15 cellular contexts compared by ENCODE assay signal in the genomic region with DNA sequence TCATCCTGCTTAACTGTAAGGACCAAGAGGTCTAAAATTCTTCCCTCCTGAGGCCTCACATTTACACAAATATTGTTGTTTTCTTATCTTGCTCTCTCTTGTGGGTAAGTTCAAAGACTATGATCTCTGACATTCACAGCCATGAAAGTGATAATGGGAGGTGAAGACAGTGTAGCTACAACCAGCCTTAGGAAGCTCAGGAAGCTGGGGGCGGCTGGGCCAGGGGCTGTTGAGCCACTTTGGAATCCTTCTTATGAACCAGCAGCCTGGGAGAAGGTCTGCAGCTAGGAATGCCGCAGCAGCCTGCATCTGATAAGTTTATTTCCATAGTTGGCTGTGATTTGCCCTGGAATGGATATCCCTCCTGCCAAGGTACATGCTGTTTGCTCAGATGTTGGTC.
DNase-seq lines count a peak whose midpoint lies in the region; ATAC-seq, FAIRE-seq and TF ChIP-seq lines count a peak whose summit lies in the region.
"Had no signal": no experiment of that assay in that cellular context is flagged by ENCODE, and none has a peak within 500 bp of the region (broad histone marks: within the 10 kb centered on the region; RNA-seq: fewer than 3 reads in every experiment).

No MANE protein-coding gene starts in this region.

- no peaks in the 10 kb centered on the region for H3K79me2 ChIP-seq in GM23248 (ENCODE audit: insufficient read depth)
- no peaks in the 10 kb centered on the region for H3K79me2 ChIP-seq in H1 (ENCODE audit: control insufficient read depth in 1 of 2, insufficient read depth in 2 of 2, low read length in 2 of 2)

- no peaks in the 10 kb centered on the region for H3K4me1 Mint-ChIP-seq in activated CD4-positive, alpha-beta T cell treated with anti-CD3 and anti-CD28 coated beads, Interleukin-2, amount 10 ng/mL, durations not matched to agents 7 days and 5 days
- H3K4me1 Mint-ChIP-seq: CD4-positive, alpha-beta memory T cell; IgD-negative memory B cell had no signal

- no peak overlapping the region for H3K27ac Mint-ChIP-seq in activated CD4-positive, alpha-beta T cell treated with anti-CD3 and anti-CD28 coated beads, Interleukin-2, amount 10 ng/mL, durations not matched to agents 7 days and 5 days
- H3K27ac Mint-ChIP-seq: CD4-positive, alpha-beta memory T cell; IgD-negative memory B cell had no signal

- H3K9me2 ChIP-seq in GM23248 (ENCODE audit: insufficient read depth): no peaks in the 10 kb centered on the region

- WGBS in GM23248 (ENCODE audit: low coverage in 1 of 2, low lambda C conversion rate in 2 of 2, missing lambda C conversion rate in 2 of 2), 2 experiments: 48 to 57% methylated on average over 2 of the region's 2 CpGs
- 44% methylated on average over 2 of the region's 2 CpGs; no CpG with 5 or more reads in 1 of the 2 experiments for WGBS in H1 (ENCODE audit: extremely low coverage in 1 of 2, insufficient coverage in 1 of 2, insufficient read length in 1 of 2, insufficient replicate concordance in 2 of 2, low coverage in 1 of 2, low lambda C conversion rate in 2 of 2, missing lambda C conversion rate in 1 of 2), 2 experiments
- WGBS in neuronal stem cell (ENCODE audit: extremely low coverage in 2 of 2, insufficient read length in 2 of 2, insufficient replicate concordance in 1 of 2), 2 donors: no CpG with 5 or more reads among the region's 2 CpGs

- TF ChIP-seq CTCF in H1 (IDR thresholded peaks at IDR 0.05; ENCODE audit: control extremely low read depth in 1 of 3, insufficient read depth in 1 of 3, low read depth in 1 of 3, low read length in 3 of 3): no peak

- no peaks in the 10 kb centered on the region for H3K36me3 ChIP-seq in GM23248 (ENCODE audit: low read depth)
- no peaks in the 10 kb centered on the region for H3K36me3 ChIP-seq in H1 (ENCODE audit: control insufficient read depth in 2 of 4, insufficient read depth in 4 of 4, low read length in 3 of 4)
- H3K36me3 ChIP-seq in neuronal stem cell (replicated peaks in 1 of 2; ENCODE audit: control insufficient read depth in 2 of 2, insufficient read depth in 2 of 2, low read length in 2 of 2): no peaks in the 10 kb centered on the region
- H3K36me3 ChIP-seq: BLaER1 treated with 17β-estradiol and CSF1 and Interleukin-3, amounts not matched to agents 10 nM and 100 nM; Peyer's patch had no signal

- H3K4me2 ChIP-seq in GM23248 (ENCODE audit: unreplicated experiment): no peak overlapping the region
- H3K4me2 ChIP-seq in H1 (ENCODE audit: insufficient read depth in 1 of 2, low read depth in 2 of 2, low read length in 2 of 2): no peak overlapping the region
- no peak overlapping the region for H3K4me2 ChIP-seq in neuronal stem cell (ENCODE audit: insufficient read depth, low read length, poor library complexity, severe bottlenecking)
- H3K4me2 ChIP-seq: BLaER1 treated with 17β-estradiol and CSF1 and Interleukin-3, amounts not matched to agents 10 nM and 100 nM had no signal

- CTCF ChIA-PET in H1 (lab: Charles Lee; ENCODE audit: partially characterized antibody): interaction anchor here (0.6 to 6.8 kb wide), 18 partner anchors 9 to 532 kb away, joined by 3 to 60 read pairs (median 4); no protein-coding TSS in a partner anchor
- CTCF ChIA-PET in activated CD4-positive, alpha-beta T cell treated with anti-CD3 and anti-CD28 coated beads, Interleukin-2, amount 10 ng/mL, durations not matched to agents 7 days and 5 days (lab: Charles Lee): no interaction called here

- TF ChIP-seq POLR2A in H1 (IDR thresholded peaks at IDR 0.05; ENCODE audit: control extremely low read depth in 1 of 2, low read depth in 2 of 2, low read length in 2 of 2): no peak

- H3K4me1 ChIP-seq in GM23248 (ENCODE audit: insufficient read depth) (no peaks in the 10 kb centered on the region), H1 (replicated peaks in 1 of 4; ENCODE audit: control insufficient read depth in 3 of 4, insufficient read depth in 4 of 4, low read length in 3 of 4) (no peaks in the 10 kb centered on the region), neuronal stem cell (ENCODE audit: control insufficient read depth in 2 of 2, insufficient read depth in 1 of 2, low read depth in 1 of 2, low read length in 2 of 2) (no peaks in the 10 kb centered on the region)
- H3K4me1 ChIP-seq: BLaER1 treated with 17β-estradiol and CSF1 and Interleukin-3, amounts not matched to agents 10 nM and 100 nM; Peyer's patch had no signal

- no peaks in the 10 kb centered on the region for H3K27me3 Mint-ChIP-seq in activated CD4-positive, alpha-beta T cell treated with anti-CD3 and anti-CD28 coated beads, Interleukin-2, amount 10 ng/mL, durations not matched to agents 7 days and 5 days
- H3K27me3 Mint-ChIP-seq: CD4-positive, alpha-beta memory T cell had no signal

- H3K4me3 ChIP-seq in GM23248 (no peak overlapping the region), H1 (ENCODE audit: extremely low read depth in 1 of 4, insufficient read depth in 2 of 4, low read depth in 3 of 4, low read length in 4 of 4) (no peak overlapping the region), neuronal stem cell (ENCODE audit: low read length in 2 of 2) (no peak overlapping the region)
- H3K4me3 ChIP-seq: BLaER1 treated with 17β-estradiol and CSF1 and Interleukin-3, amounts not matched to agents 10 nM and 100 nM; Peyer's patch had no signal

- no peak overlapping the region for H4K8ac ChIP-seq in H1 (ENCODE audit: extremely low read depth, insufficient read depth, low read length)
- H4K8ac ChIP-seq in neuronal stem cell (ENCODE audit: low read depth, low read length): no peak overlapping the region

- no peak overlapping the region for H3K4me3 Mint-ChIP-seq in activated CD4-positive, alpha-beta T cell treated with anti-CD3 and anti-CD28 coated beads, Interleukin-2, amount 10 ng/mL, durations not matched to agents 7 days and 5 days
- H3K4me3 Mint-ChIP-seq: CD4-positive, alpha-beta memory T cell; IgD-negative memory B cell had no signal

- no peaks in the 10 kb centered on the region for H3K9me3 ChIP-seq in GM23248 (ENCODE audit: low read depth)
- H3K9me3 ChIP-seq in H1 (ENCODE audit: insufficient read depth in 2 of 2, low read depth in 1 of 2, low read length in 1 of 2): no peaks in the 10 kb centered on the region
- no peaks in the 10 kb centered on the region for H3K9me3 ChIP-seq in neuronal stem cell (replicated peaks in 1 of 2; ENCODE audit: control insufficient read depth in 2 of 2, insufficient read depth in 1 of 2, low read depth in 1 of 2, low read length in 2 of 2)
- H3K9me3 ChIP-seq: Peyer's patch had no signal

- H2BK20ac ChIP-seq in H1 (ENCODE audit: low read length): no peak overlapping the region

- H2AFZ ChIP-seq in GM23248 (peak overlapping the region; percentile 44), H1 (ENCODE audit: low read length) (peak overlapping the region; percentile 43; the same call in 1 of the 2 replicates), neuronal stem cell (ENCODE audit: low read length) (peak overlapping the region; percentile 44)

- H4K20me1 ChIP-seq in GM23248 (ENCODE audit: insufficient read depth) (no peaks in the 10 kb centered on the region), H1 (replicated peaks in 1 of 2; ENCODE audit: control insufficient read depth in 1 of 2, insufficient read depth in 2 of 2, low read length in 2 of 2) (no peaks in the 10 kb centered on the region)
- H4K20me1 ChIP-seq: BLaER1 treated with 17β-estradiol and CSF1 and Interleukin-3, amounts not matched to agents 10 nM and 100 nM had no signal

- TF ChIP-seq EP300 in H1 (IDR thresholded peaks at IDR 0.05; ENCODE audit: borderline replicate concordance in 1 of 2, low read depth in 2 of 2, low read length in 2 of 2): no peak

- no peaks in the 10 kb centered on the region for H3K36me3 Mint-ChIP-seq in activated CD4-positive, alpha-beta T cell treated with anti-CD3 and anti-CD28 coated beads, Interleukin-2, amount 10 ng/mL, durations not matched to agents 7 days and 5 days (ENCODE audit: low read depth)
- H3K36me3 Mint-ChIP-seq: CD4-positive, alpha-beta memory T cell; IgD-negative memory B cell had no signal

- no peaks in the 10 kb centered on the region for H3K9me3 Mint-ChIP-seq in activated CD4-positive, alpha-beta T cell treated with anti-CD3 and anti-CD28 coated beads, Interleukin-2, amount 10 ng/mL, durations not matched to agents 7 days and 5 days

- H3K27me3 ChIP-seq in GM23248 (replicated peaks; ENCODE audit: insufficient read depth) (no peaks in the 10 kb centered on the region), H1 (replicated peaks in 1 of 4; ENCODE audit: control insufficient read depth in 3 of 4, extremely low read depth in 1 of 4, insufficient read depth in 3 of 4, low read length in 3 of 4) (no peaks in the 10 kb centered on the region), neuronal stem cell (ENCODE audit: control insufficient read depth in 3 of 3, insufficient read depth in 3 of 3, low read depth in 1 of 3, low read length in 3 of 3) (no peaks in the 10 kb centered on the region)
- H3K27me3 ChIP-seq: BLaER1 treated with 17β-estradiol and CSF1 and Interleukin-3, amounts not matched to agents 10 nM and 100 nM; Peyer's patch had no signal

- H2BK15ac ChIP-seq in H1 (ENCODE audit: low read length): no peak overlapping the region
- no peak overlapping the region for H2BK15ac ChIP-seq in neuronal stem cell (ENCODE audit: low read length)

- H3K23me2 ChIP-seq in H1 (ENCODE audit: low read depth, low read length): no peaks in the 10 kb centered on the region

- H2AK5ac ChIP-seq in H1 (ENCODE audit: low read depth, low read length): no peak overlapping the region
- H2AK5ac ChIP-seq in neuronal stem cell (ENCODE audit: low read depth, low read length): no peak overlapping the region

- H3K27ac ChIP-seq in GM23248 (no peak overlapping the region), H1 (ENCODE audit: low read depth, low read length) (no peak overlapping the region), neuronal stem cell (replicated peaks; ENCODE audit: low read length) (no peak overlapping the region)
- H3K27ac ChIP-seq: BLaER1 treated with 17β-estradiol and CSF1 and Interleukin-3, amounts not matched to agents 10 nM and 100 nM; Peyer's patch had no signal

- FAIRE-seq in H1 (lab: Jason Lieb, UNC): no peak
- FAIRE-seq: GM18507 had no signal

- no peak overlapping the region for H2BK5ac ChIP-seq in H1 (ENCODE audit: low read depth, low read length)
- H2BK5ac ChIP-seq in neuronal stem cell (ENCODE audit: low read length): no peak overlapping the region

- H3F3A ChIP-seq in GM23248 (ENCODE audit: insufficient read depth): no peaks in the 10 kb centered on the region

- no peak overlapping the region for H2BK120ac ChIP-seq in H1 (replicated peaks; ENCODE audit: low read depth, low read length)
- H2BK120ac ChIP-seq in neuronal stem cell (ENCODE audit: low read depth, low read length): no peak overlapping the region

- H4K91ac ChIP-seq in H1 (replicated peaks; ENCODE audit: insufficient read length, low read length) (no peak overlapping the region), neuronal stem cell (ENCODE audit: low read depth, low read length, poor library complexity) (no peak overlapping the region)

- in situ Hi-C loops in GM23248 (cut with MboI): no loop called here

- H3K4ac ChIP-seq in H1 (replicated peaks; ENCODE audit: insufficient read length, low read depth, low read length) (no peak overlapping the region), neuronal stem cell (ENCODE audit: low read length) (peak overlapping the region; percentile 84)

- DNase-seq in COLO668 (lab: John Stamatoyannopoulos, UW; ENCODE audit: unreplicated experiment) (peak; percentile 3), GM23248 (no peak), H1 (ENCODE audit: low read depth in 1 of 2, low spot score in 2 of 2) (no peak), neuronal stem cell (ENCODE audit: low spot score) (no peak)
- no peak for DNase-seq in activated CD4-positive, alpha-beta T cell treated with anti-CD3 and anti-CD28 coated beads, Interleukin-2, amount 10 ng/mL, durations not matched to agents 7 days and 5 days
- DNase-seq: CD4-positive, alpha-beta memory T cell; GDM1; HCEC 1CT; NCI-H510A; Peyer's patch had no signal

- H4K5ac ChIP-seq in H1 (ENCODE audit: insufficient read length, low read depth, low read length): no peak overlapping the region

- POLR2A ChIA-PET in H1 (lab: Charles Lee; ENCODE audit: partially characterized antibody): interaction anchor here (0.6 kb wide), 1 partner anchor 1031 kb away, joined by 4 read pairs; no protein-coding TSS in a partner anchor
- POLR2A ChIA-PET in activated CD4-positive, alpha-beta T cell treated with anti-CD3 and anti-CD28 coated beads, Interleukin-2, amount 10 ng/mL, durations not matched to agents 7 days and 5 days (lab: Charles Lee): no interaction called here

- TF ChIP-seq RAD21 in H1 (IDR thresholded peaks at IDR 0.05 in 1 of 2, conservative IDR thresholded peaks at IDR 0.05 in 1 of 2; ENCODE audit: low read depth in 2 of 2, low read length in 2 of 2): no peak

- H3K9ac ChIP-seq in GM23248: no peak overlapping the region
- H3K9ac ChIP-seq in H1 (replicated peaks in 1 of 4; ENCODE audit: extremely low read depth in 1 of 4, low read depth in 3 of 4, low read length in 3 of 4): no peak overlapping the region
- H3K9ac ChIP-seq in neuronal stem cell (ENCODE audit: low read depth, low read length, poor library complexity): no peak overlapping the region
- H3K9ac ChIP-seq: BLaER1 treated with 17β-estradiol and CSF1 and Interleukin-3, amounts not matched to agents 10 nM and 100 nM had no signal

- ATAC-seq in HG03432 (IDR thresholded peaks at IDR 0.05; ENCODE audit: unreplicated experiment): no peak
- no peak for ATAC-seq in GM19455 (IDR thresholded peaks at IDR 0.05; ENCODE audit: unreplicated experiment)

- H2BK12ac ChIP-seq in H1 (ENCODE audit: low read depth, low read length) (no peak overlapping the region), neuronal stem cell (ENCODE audit: low read length) (no peak overlapping the region)

- no peaks in the 10 kb centered on the region for H3K79me1 ChIP-seq in H1 (ENCODE audit: low read depth, low read length)
- H3K79me1 ChIP-seq in neuronal stem cell (ENCODE audit: low read depth, low read length): peaks cover 1% of the 10 kb centered on the region

- no peak overlapping the region for H3K56ac ChIP-seq in H1 (replicated peaks; ENCODE audit: insufficient read length, low read depth, low read length)

- no peak overlapping the region for H3K23ac ChIP-seq in H1 (ENCODE audit: insufficient read length)
- no peak overlapping the region for H3K23ac ChIP-seq in neuronal stem cell (ENCODE audit: low read depth, low read length, poor library complexity)

- no peak overlapping the region for H3K18ac ChIP-seq in H1 (ENCODE audit: extremely low read depth, low read length)
- H3K18ac ChIP-seq in neuronal stem cell (ENCODE audit: low read length): no peak overlapping the region

- no peak overlapping the region for H3K14ac ChIP-seq in H1 (ENCODE audit: insufficient read length)
- no peak overlapping the region for H3K14ac ChIP-seq in neuronal stem cell (ENCODE audit: low read length)
